ENCODE assay signal across 11 cellular contexts in the genomic region with DNA sequence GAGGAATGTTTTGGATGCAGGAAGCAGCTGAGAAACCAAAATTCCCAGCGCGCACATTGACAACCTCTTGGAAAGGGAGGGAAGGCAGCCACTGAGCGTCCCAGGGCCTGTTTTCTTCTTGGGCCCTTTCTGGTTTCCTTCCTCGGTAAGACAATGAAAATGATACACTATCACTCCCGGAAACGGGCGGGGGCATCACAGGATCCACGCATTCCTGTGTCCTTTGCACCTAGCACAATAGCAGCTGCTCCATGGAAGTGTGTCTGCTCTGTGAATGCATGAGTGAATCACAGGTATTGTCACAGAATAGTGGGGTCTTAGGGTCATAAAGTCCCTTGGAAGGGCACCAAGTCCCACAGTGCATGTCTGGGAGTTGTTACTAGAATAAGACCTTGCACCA. TPM values are rescaled to one million over a fixed set of nuclear protein-coding genes. Genes with fewer than 3 reads are reported as not detected.
"Had no signal": no experiment of that assay in that cellular context is flagged by ENCODE, and none has a peak within 500 bp of the region (broad histone marks: within the 10 kb centered on the region; RNA-seq: fewer than 3 reads in every experiment).

No MANE protein-coding gene starts in this region.

- H3K36me3 ChIP-seq: thyroid gland had no signal

- H3K27me3 ChIP-seq: adrenal gland, pancreas, vagina had no signal

- H3K27ac ChIP-seq: pancreas, thyroid gland, vagina had no signal

- DNase-seq: activated CD4-positive, alpha-beta T cell treated with anti-CD3 and anti-CD28 coated beads, Interleukin-2, amount 50 U/mL, for 4 hours; activated naive CD4-positive, alpha-beta T cell treated with anti-CD3 and anti-CD28 coated beads, Interleukin-2, amount 10 ng/mL, durations not matched to agents 7 days and 5 days; central memory CD4-positive, alpha-beta T cell; cortex of kidney; erythroblast; hippocampal formation; pancreas; thyroid gland had no signal

- H3K4me3 Mint-ChIP-seq: activated naive CD4-positive, alpha-beta T cell treated with anti-CD3 and anti-CD28 coated beads, Interleukin-2, amount 10 ng/mL, durations not matched to agents 7 days and 5 days had no signal

- H3K9me3 ChIP-seq: adrenal gland, pancreas, thyroid gland, vagina had no signal

- ATAC-seq: activated CD4-positive, CD25-positive, alpha-beta regulatory T cell treated with anti-CD3 and anti-CD28 coated beads, Interleukin-2, amount 50 U/mL, for 24 hours; pancreas had no signal

- H3K9me3 Mint-ChIP-seq: activated naive CD4-positive, alpha-beta T cell treated with anti-CD3 and anti-CD28 coated beads, Interleukin-2, amount 10 ng/mL, durations not matched to agents 7 days and 5 days had no signal

- H3K4me3 ChIP-seq: adrenal gland, pancreas, thyroid gland, vagina had no signal

RNA-seq across cellular contexts. Expression of a gene that starts 6.3 kb away (rescaled TPM):
- total RNA-seq: vagina had no signal
